ENCODE assay signal across 9 cellular contexts in the genomic region with DNA sequence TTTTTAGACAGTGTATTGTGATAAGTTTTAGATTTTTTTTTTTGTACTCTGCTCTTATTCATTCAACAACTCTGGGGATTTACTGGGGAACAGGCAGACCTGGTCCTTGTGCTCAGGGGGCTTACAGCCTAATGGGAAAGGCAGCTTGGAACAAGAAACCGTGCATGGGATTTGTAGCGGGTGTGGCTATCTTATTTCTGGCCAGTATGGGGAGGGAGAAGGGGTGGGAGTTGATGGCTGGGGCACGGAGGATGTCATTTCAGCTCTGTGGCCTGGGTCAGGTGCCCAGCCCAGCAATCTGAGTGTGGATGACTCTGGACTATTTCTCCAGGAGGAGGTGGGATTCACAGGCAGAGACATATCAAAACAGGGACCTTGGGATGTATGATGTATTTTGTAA. TPM values are rescaled to one million over a fixed set of nuclear protein-coding genes. Genes with fewer than 3 reads are reported as not detected.
A peak's percentile ranks its signal among the peaks of the same experiment; 100 is the strongest.
DNase-seq lines count a peak whose midpoint lies in the region; ATAC-seq and TF ChIP-seq lines count a peak whose summit lies in the region.
"Had no signal": no experiment of that assay in that cellular context is flagged by ENCODE, and none has a peak within 500 bp of the region (broad histone marks: within the 10 kb centered on the region; RNA-seq: fewer than 3 reads in every experiment).

No MANE protein-coding gene starts in this region.

- no peak overlapping the region for H3K4me3 ChIP-seq in naive thymus-derived CD4-positive, alpha-beta T cell (ENCODE audit: low read length)
- H3K4me3 ChIP-seq in tibial nerve (no peak overlapping the region), GM23338 (no peak overlapping the region)

- H3K4me1 Mint-ChIP-seq in activated T-cell treated with anti-CD3 and anti-CD28 coated beads, Interleukin-2, amount 50 U/mL, for 24 hours (ENCODE audit: low read depth) = peaks cover 59% of the 10 kb centered on the region
- peaks cover 67% of the 10 kb centered on the region for H3K4me1 Mint-ChIP-seq in endothelial cell (ENCODE audit: unreplicated experiment)
- peaks cover 19 to 62% (median 47%) of the 10 kb centered on the region in 7 donors for H3K4me1 Mint-ChIP-seq in naive thymus-derived CD4-positive, alpha-beta T cell
- H3K4me1 Mint-ChIP-seq in GM23338 = peaks cover 34% of the 10 kb centered on the region

- TF ChIP-seq EP300 in tibial nerve (IDR thresholded peaks at IDR 0.05) = no peak

- TF ChIP-seq POLR2A in tibial nerve (IDR thresholded peaks at IDR 0.05) = no peak

- H3K9me2 ChIP-seq in GM23338 (ENCODE audit: insufficient read depth) = no peaks in the 10 kb centered on the region

- H3K36me3 Mint-ChIP-seq in activated T-cell treated with anti-CD3 and anti-CD28 coated beads, Interleukin-2, amount 50 U/mL, for 24 hours (ENCODE audit: low read depth) = peaks cover 3% of the 10 kb centered on the region
- H3K36me3 Mint-ChIP-seq in endothelial cell (ENCODE audit: low read depth, unreplicated experiment) (peaks cover 31% of the 10 kb centered on the region), GM23338 (ENCODE audit: low read depth) (no peaks in the 10 kb centered on the region)
- peaks cover 0 to 21% (median 8%) of the 10 kb centered on the region in 5 donors for H3K36me3 Mint-ChIP-seq in naive thymus-derived CD4-positive, alpha-beta T cell

- H3K4me2 ChIP-seq in GM23338 = no peak overlapping the region

- H3K4me1 ChIP-seq in naive thymus-derived CD4-positive, alpha-beta T cell (ENCODE audit: control insufficient read depth in 2 of 2, insufficient read depth in 2 of 2, low read length in 2 of 2) = no peaks in the 10 kb centered on the region
- H3K4me1 ChIP-seq in tibial nerve = peaks cover 0 to 84% (median 63%) of the 10 kb centered on the region in 4 donors
- peaks cover 7% of the 10 kb centered on the region for H3K4me1 ChIP-seq in GM23338 (ENCODE audit: insufficient read depth)

- H3K4me3 Mint-ChIP-seq in activated T-cell treated with anti-CD3 and anti-CD28 coated beads, Interleukin-2, amount 50 U/mL, for 24 hours = peak overlapping the region; percentile 39
- H3K4me3 Mint-ChIP-seq in endothelial cell (ENCODE audit: unreplicated experiment) = no peak overlapping the region
- no peak overlapping the region for H3K4me3 Mint-ChIP-seq in naive thymus-derived CD4-positive, alpha-beta T cell
- H3K4me3 Mint-ChIP-seq in GM23338 = no peak overlapping the region

- H3K27ac Mint-ChIP-seq in activated T-cell treated with anti-CD3 and anti-CD28 coated beads, Interleukin-2, amount 50 U/mL, for 24 hours = peak overlapping the region; percentile 94
- H3K27ac Mint-ChIP-seq in endothelial cell (ENCODE audit: unreplicated experiment) (peak overlapping the region; percentile 70), GM23338 (no peak overlapping the region)
- peak overlapping the region in 7 of 9 donors; percentile 44 to 76 (median 56) for H3K27ac Mint-ChIP-seq in naive thymus-derived CD4-positive, alpha-beta T cell

- POLR2A ChIA-PET in naive thymus-derived CD4-positive, alpha-beta T cell (lab: Charles Lee) = no interaction called here

- H4K20me1 ChIP-seq in GM23338 (replicated peaks; ENCODE audit: insufficient read depth) = no peaks in the 10 kb centered on the region; the same call in 1 of the 2 replicates

- H3K36me3 ChIP-seq in naive thymus-derived CD4-positive, alpha-beta T cell (ENCODE audit: control insufficient read depth in 2 of 3, insufficient read depth in 3 of 3, low read length in 3 of 3) = no peaks in the 10 kb centered on the region
- no peaks in the 10 kb centered on the region for H3K36me3 ChIP-seq in tibial nerve
- H3K36me3 ChIP-seq in GM23338 (ENCODE audit: insufficient read depth) = no peaks in the 10 kb centered on the region

- H3F3A ChIP-seq in GM23338 (replicated peaks; ENCODE audit: low read depth) = peaks cover 4% of the 10 kb centered on the region; the same call in 1 of the 2 replicates

- intact Hi-C loops in naive thymus-derived CD4-positive, alpha-beta T cell (cut with micrococcal nuclease) = loop anchor here in 1 of 2 donors (5.0 kb wide), 1 partner anchor 47 kb away; the partner anchor contains the start of gene GRK5

- H3K27me3 Mint-ChIP-seq in activated T-cell treated with anti-CD3 and anti-CD28 coated beads, Interleukin-2, amount 50 U/mL, for 24 hours = no peaks in the 10 kb centered on the region
- H3K27me3 Mint-ChIP-seq in endothelial cell (ENCODE audit: unreplicated experiment) = peaks cover 14% of the 10 kb centered on the region
- H3K27me3 Mint-ChIP-seq in naive thymus-derived CD4-positive, alpha-beta T cell = no peaks in the 10 kb centered on the region
- peaks cover 27% of the 10 kb centered on the region for H3K27me3 Mint-ChIP-seq in GM23338 (ENCODE audit: insufficient read depth, low read depth, poor library complexity)

- H2AFZ ChIP-seq in GM23338 = no peak overlapping the region

- no peaks in the 10 kb centered on the region for H3K79me2 ChIP-seq in GM23338 (replicated peaks; ENCODE audit: insufficient read depth)

- H3K27ac ChIP-seq in naive thymus-derived CD4-positive, alpha-beta T cell (ENCODE audit: low read depth, low read length) = no peak overlapping the region
- H3K27ac ChIP-seq in tibial nerve (peak overlapping the region; percentile 75 to 93 (median 84)), GM23338 (ENCODE audit: low read depth) (no peak overlapping the region)

- H3K9me3 ChIP-seq in naive thymus-derived CD4-positive, alpha-beta T cell (ENCODE audit: control insufficient read depth in 2 of 3, low read length in 3 of 3) = no peaks in the 10 kb centered on the region
- H3K9me3 ChIP-seq in tibial nerve = no peaks in the 10 kb centered on the region

- DNase-seq in activated T-cell treated with anti-CD3 and anti-CD28 coated beads, Interleukin-2, amount 50 U/mL, for 24 hours = no peak
- no peak for DNase-seq in activated T-cell treated with anti-CD3 and anti-CD28 coated beads, Interleukin-2, amount 50 U/mL, for 1 hour
- DNase-seq in endothelial cell (ENCODE audit: low spot score) (no peak), tibial nerve (ENCODE audit: low spot score in 2 of 2) (no peak), SKM-1 treated with dmso at 0.1 percent for 144 hours (lab: John Stamatoyannopoulos, UW; ENCODE audit: unreplicated experiment) (no peak), GM23338 (ENCODE audit: low spot score) (no peak)
- DNase-seq in naive thymus-derived CD4-positive, alpha-beta T cell = no peak
- DNase-seq in effector CD4-positive, alpha-beta T cell = no peak
- DNase-seq: AML-193 had no signal

- no peaks in the 10 kb centered on the region for H3K9me3 Mint-ChIP-seq in activated T-cell treated with anti-CD3 and anti-CD28 coated beads, Interleukin-2, amount 50 U/mL, for 24 hours
- H3K9me3 Mint-ChIP-seq in endothelial cell (ENCODE audit: unreplicated experiment) (no peaks in the 10 kb centered on the region), GM23338 (peaks cover 4% of the 10 kb centered on the region; the same call in 2 of the 3 replicates)
- H3K9me3 Mint-ChIP-seq in naive thymus-derived CD4-positive, alpha-beta T cell = peaks cover 0 to 5% (median 0%) of the 10 kb centered on the region in 11 donors

- 59% methylated on average over 3 of the region's 3 CpGs for WGBS in tibial nerve, 2 donors

- ATAC-seq in naive thymus-derived CD4-positive, alpha-beta T cell = no peak
- no peak for ATAC-seq in GM23338

- H3K27me3 ChIP-seq in naive thymus-derived CD4-positive, alpha-beta T cell (ENCODE audit: control insufficient read depth in 2 of 2, insufficient read depth in 2 of 2, low read length in 2 of 2) = no peaks in the 10 kb centered on the region
- H3K27me3 ChIP-seq in tibial nerve (no peaks in the 10 kb centered on the region), GM23338 (ENCODE audit: insufficient read depth) (peaks cover 7% of the 10 kb centered on the region; the same call in 1 of the 2 replicates)

- CTCF ChIA-PET in naive thymus-derived CD4-positive, alpha-beta T cell (lab: Charles Lee) = no interaction called here

- no peak for TF ChIP-seq CTCF in endothelial cell (IDR thresholded peaks at IDR 0.05; ENCODE audit: unreplicated experiment)
- no peak for TF ChIP-seq CTCF in tibial nerve (IDR thresholded peaks at IDR 0.05)
- TF ChIP-seq CTCF in GM23338 (conservative IDR thresholded peaks at IDR 0.05; ENCODE audit: low read depth in 2 of 2) = no peak

TF ChIP-seq in GM23338, 12 proteins besides CTCF, POLR2A, EP300 and RAD21 (continues in another document):
- TF ChIP-seq EZH2 (IDR thresholded peaks at IDR 0.05; ENCODE audit: low read depth, unreplicated experiment) = no peak
- TF ChIP-seq, protein P1, sequence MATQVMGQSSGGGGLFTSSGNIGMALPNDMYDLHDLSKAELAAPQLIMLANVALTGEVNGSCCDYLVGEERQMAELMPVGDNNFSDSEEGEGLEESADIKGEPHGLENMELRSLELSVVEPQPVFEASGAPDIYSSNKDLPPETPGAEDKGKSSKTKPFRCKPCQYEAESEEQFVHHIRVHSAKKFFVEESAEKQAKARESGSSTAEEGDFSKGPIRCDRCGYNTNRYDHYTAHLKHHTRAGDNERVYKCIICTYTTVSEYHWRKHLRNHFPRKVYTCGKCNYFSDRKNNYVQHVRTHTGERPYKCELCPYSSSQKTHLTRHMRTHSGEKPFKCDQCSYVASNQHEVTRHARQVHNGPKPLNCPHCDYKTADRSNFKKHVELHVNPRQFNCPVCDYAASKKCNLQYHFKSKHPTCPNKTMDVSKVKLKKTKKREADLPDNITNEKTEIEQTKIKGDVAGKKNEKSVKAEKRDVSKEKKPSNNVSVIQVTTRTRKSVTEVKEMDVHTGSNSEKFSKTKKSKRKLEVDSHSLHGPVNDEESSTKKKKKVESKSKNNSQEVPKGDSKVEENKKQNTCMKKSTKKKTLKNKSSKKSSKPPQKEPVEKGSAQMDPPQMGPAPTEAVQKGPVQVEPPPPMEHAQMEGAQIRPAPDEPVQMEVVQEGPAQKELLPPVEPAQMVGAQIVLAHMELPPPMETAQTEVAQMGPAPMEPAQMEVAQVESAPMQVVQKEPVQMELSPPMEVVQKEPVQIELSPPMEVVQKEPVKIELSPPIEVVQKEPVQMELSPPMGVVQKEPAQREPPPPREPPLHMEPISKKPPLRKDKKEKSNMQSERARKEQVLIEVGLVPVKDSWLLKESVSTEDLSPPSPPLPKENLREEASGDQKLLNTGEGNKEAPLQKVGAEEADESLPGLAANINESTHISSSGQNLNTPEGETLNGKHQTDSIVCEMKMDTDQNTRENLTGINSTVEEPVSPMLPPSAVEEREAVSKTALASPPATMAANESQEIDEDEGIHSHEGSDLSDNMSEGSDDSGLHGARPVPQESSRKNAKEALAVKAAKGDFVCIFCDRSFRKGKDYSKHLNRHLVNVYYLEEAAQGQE (IDR thresholded peaks at IDR 0.05; ENCODE audit: unreplicated experiment) = no peak
- no peak for TF ChIP-seq ZNF331 (CRISPR knock-in tag; IDR thresholded peaks at IDR 0.05; ENCODE audit: low read depth)

RNA-seq across cellular contexts. Expression of gene GRK5, which starts 47.0 kb away (rescaled TPM):
- total RNA-seq in endothelial cell (ENCODE audit: unreplicated experiment) (163 TPM), tibial nerve (10 to 100 TPM; 43.5 to 61.7 (median 48.9) TPM)
- total RNA-seq in naive thymus-derived CD4-positive, alpha-beta T cell = 10 to 100 TPM; 20.3 to 45.2 (median 34.2) TPM
- 10 to 100 TPM; 16.4 to 30.3 TPM for polyA plus RNA-seq in naive thymus-derived CD4-positive, alpha-beta T cell
- 0.74 and 2.0 TPM in 2 replicates for total RNA-seq in GM23338 (2014; rRNA removed; shearing (Covaris generic))
- polyA plus RNA-seq in GM23338 (2016; fragmentation: Nextera tagmentation; extraction: Ambion mirVana) = 0.50 and 0.53 TPM in 2 replicates

Comparison
In these comparisons a context has a peak if more than half of its experiments do, and no peak if none do; other contexts are left out.
1. H3K27ac ChIP-seq: peak in tibial nerve (4 of 4); none in naive thymus-derived CD4-positive, alpha-beta T cell (single experiment) and GM23338 (single experiment).